In the genomic region with DNA sequence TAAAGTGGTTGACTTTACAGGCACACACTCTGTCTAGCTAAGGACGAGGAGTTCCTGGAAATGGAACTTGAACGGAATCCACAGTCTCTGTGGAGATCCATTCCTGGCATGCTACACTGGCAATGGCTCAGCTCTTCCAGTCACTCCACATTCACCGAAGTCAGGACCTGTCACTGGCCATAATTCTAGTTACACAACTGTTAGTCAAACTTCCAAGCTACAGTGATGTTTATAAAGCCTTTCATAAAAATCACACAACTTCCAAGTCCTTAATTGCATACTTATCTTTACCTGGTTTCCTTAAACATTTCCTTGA, we compare ENCODE assay signal across 9 cellular contexts. TPM values are rescaled to one million over a fixed set of nuclear protein-coding genes. Genes with fewer than 3 reads are reported as not detected.
DNase-seq lines count a peak whose midpoint lies in the region; ATAC-seq and TF ChIP-seq lines count a peak whose summit lies in the region.
"Had no signal": no experiment of that assay in that cellular context is flagged by ENCODE, and none has a peak within 500 bp of the region (broad histone marks: within the 10 kb centered on the region; RNA-seq: fewer than 3 reads in every experiment).

No MANE protein-coding gene starts in this region.

- no peaks in the 10 kb centered on the region for H3K9me3 ChIP-seq in osteoblast (ENCODE audit: low read depth, low read length)

- H3K4me3 ChIP-seq in foreskin fibroblast (ENCODE audit: low read depth in 1 of 2, low read length in 2 of 2) (no peak overlapping the region), osteoblast (ENCODE audit: insufficient read depth, low read length) (no peak overlapping the region)

- H3K36me3 ChIP-seq in osteoblast (ENCODE audit: insufficient read depth, low read length), result no peaks in the 10 kb centered on the region

- peak overlapping the region; percentile 23 for H2AFZ ChIP-seq in osteoblast (ENCODE audit: low read length)

- H3K27ac ChIP-seq in VCaP (peak overlapping the region; percentile 56), osteoblast (ENCODE audit: low read depth, low read length) (no peak overlapping the region)

- peak overlapping the region; percentile 26 for H3K4me2 ChIP-seq in osteoblast (ENCODE audit: insufficient read depth, low read length)

- peak; percentile 32 to 37 for DNase-seq in foreskin fibroblast
- peak; percentile 35 for DNase-seq in osteoblast (ENCODE audit: insufficient read length, low spot score, missing footprints)
- peak; percentile 57 for DNase-seq in ureter (ENCODE audit: low spot score)
- no peak for DNase-seq in NCI-H1048 (lab: John Stamatoyannopoulos, UW)
- DNase-seq in NOMO-1 treated with dmso at 0.1 percent for 144 hours (lab: John Stamatoyannopoulos, UW; ENCODE audit: unreplicated experiment), result no peak
- DNase-seq: activated CD4-positive, alpha-beta T cell treated with anti-CD3 and anti-CD28 coated beads for 4 hours had no signal

- no peak for ATAC-seq in HG02852 (IDR thresholded peaks at IDR 0.05; ENCODE audit: unreplicated experiment)
- ATAC-seq: activated T-helper 17 cell treated with anti-CD3 and anti-CD28 coated beads, Interleukin-2, amount 50 U/mL, for 72 hours had no signal

- no peaks in the 10 kb centered on the region for H4K20me1 ChIP-seq in osteoblast (ENCODE audit: insufficient read depth, low read length)

- peaks cover 27% of the 10 kb centered on the region for H3K79me2 ChIP-seq in osteoblast (ENCODE audit: insufficient read depth, low read length)

- H3K4me1 ChIP-seq in osteoblast (ENCODE audit: insufficient read depth, low read length), result no peaks in the 10 kb centered on the region

- no peaks in the 10 kb centered on the region for H3K27me3 ChIP-seq in osteoblast (ENCODE audit: insufficient read depth, low read length)

- TF ChIP-seq CTCF in VCaP (conservative IDR thresholded peaks at IDR 0.05) (no peak), foreskin fibroblast (IDR thresholded peaks at IDR 0.05; ENCODE audit: low read depth, low read length) (no peak), osteoblast (IDR thresholded peaks at IDR 0.05; ENCODE audit: extremely low read depth, low read depth, low read length) (no peak)

RNA-seq across cellular contexts. Expression of a gene that starts 15.7 kb away (rescaled TPM):
- total RNA-seq in osteoblast (43.4 and 44.2 TPM in 2 replicates), ureter (42.0 TPM)

RNA-seq across cellular contexts. Expression of a gene that starts 51.2 kb away (rescaled TPM):
- total RNA-seq in osteoblast, result 30.8 and 36.5 TPM in 2 replicates
- 14.0 TPM for total RNA-seq in ureter

Comparison
In these comparisons a context has a peak if more than half of its experiments do, and no peak if none do; other contexts are left out.
1. DNase-seq: peak in foreskin fibroblast (2 of 2), osteoblast (single experiment) and ureter (single experiment); none in NCI-H1048 (single experiment) and NOMO-1 treated with dmso at 0.1 percent for 144 hours (single experiment).